In the genomic region with DNA sequence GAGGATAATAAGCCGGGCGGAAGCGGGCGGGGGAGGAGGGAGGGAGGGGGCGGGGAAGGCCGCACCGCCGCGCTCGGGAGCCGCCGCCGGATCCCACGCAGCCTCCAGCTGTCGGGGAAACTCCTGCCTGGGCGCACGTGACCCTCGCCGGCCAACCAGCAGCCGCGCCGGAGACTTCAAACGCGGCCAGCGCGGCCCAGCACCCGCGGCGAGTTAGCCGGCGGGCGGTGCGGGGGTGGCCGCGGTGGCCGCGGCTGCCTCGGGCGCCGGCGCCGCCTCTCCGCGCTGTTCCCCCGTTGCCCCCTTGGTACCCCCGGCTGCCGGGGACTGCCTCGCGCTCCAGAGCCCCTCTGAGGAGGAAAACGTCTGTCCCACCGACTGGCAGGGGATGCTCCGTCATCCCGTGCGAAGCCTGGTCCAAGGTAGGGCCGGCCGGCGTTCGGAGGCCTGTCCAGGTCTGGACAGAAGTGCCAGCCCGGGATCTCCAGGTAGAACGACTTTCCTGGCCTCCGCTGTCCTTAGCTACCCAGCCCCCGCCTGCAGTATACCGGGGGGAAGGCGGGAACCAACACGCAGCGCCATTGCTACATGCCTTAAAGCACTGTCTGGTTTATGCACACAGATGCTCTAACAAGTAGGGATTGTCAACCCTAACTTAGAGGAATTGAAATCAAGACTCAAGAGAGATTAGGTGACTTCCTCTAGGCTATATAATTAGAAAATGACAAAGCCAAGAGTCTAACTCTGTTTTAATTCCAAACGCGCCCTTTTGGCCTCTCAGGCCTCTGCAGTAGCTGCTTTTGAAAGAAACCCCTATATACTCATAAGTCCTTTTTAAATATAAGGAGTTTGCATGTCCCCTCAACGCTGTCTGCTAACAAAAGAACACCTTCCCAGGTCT, we compare ENCODE assay signal across 8 cellular contexts. TPM values are rescaled to one million over a fixed set of nuclear protein-coding genes. Genes with fewer than 3 reads are reported as not detected.
A peak's percentile ranks its signal among the peaks of the same experiment; 100 is the strongest.
DNase-seq lines count a peak whose midpoint lies in the region; ATAC-seq and TF ChIP-seq lines count a peak whose summit lies in the region.

A gene with protein sequence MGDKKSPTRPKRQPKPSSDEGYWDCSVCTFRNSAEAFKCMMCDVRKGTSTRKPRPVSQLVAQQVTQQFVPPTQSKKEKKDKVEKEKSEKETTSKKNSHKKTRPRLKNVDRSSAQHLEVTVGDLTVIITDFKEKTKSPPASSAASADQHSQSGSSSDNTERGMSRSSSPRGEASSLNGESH (minus strand): TSS at position 9 of the 901 bp plus-strand sequence. CDS start 68 bp downstream, outside the sequence.

- H3K27ac ChIP-seq in Karpas-422 (ENCODE audit: low read length) (peak within 1 kb of the TSS; percentile 82), SJCRH30 (peak within 1 kb of the TSS; percentile 87), foreskin keratinocyte (peak within 1 kb of the TSS; percentile 94)

- DNase-seq in EH (ENCODE audit: low read depth) (peak; percentile 89), Karpas-422 (peak; percentile 93), SJCRH30 (peak; percentile 92 to 93), foreskin keratinocyte (peak; percentile 28 to 54), stromal cell of bone marrow (ENCODE audit: low read depth) (peak; percentile 75)
- peak; percentile 82 for DNase-seq in activated gamma-delta T cell treated with anti-CD3 and anti-CD28 coated beads, Interleukin-2, amount 50 U/mL, for 16 hours (ENCODE audit: low read depth)

- peak within 1 kb of the TSS; percentile 92 for H3K4me2 ChIP-seq in Karpas-422 (ENCODE audit: low read depth, low read length, poor library complexity, severe bottlenecking)

- H4K20me1 ChIP-seq in Karpas-422 (ENCODE audit: insufficient read depth, low read depth, low read length): no peaks in the 10 kb centered on the region

- H3K27me3 ChIP-seq in Karpas-422 (ENCODE audit: low read length): no peaks in the 10 kb centered on the region
- no peaks in the 10 kb centered on the region for H3K27me3 ChIP-seq in SJCRH30
- no peaks in the 10 kb centered on the region for H3K27me3 ChIP-seq in foreskin keratinocyte
- H3K27me3 ChIP-seq in neuron (ENCODE audit: insufficient read depth, low read length): no peaks in the 10 kb centered on the region

- peak within 1 kb of the TSS; percentile 97 for H3K4me3 ChIP-seq in Karpas-422 (ENCODE audit: low read length)
- peak within 1 kb of the TSS; percentile 98 for H3K4me3 ChIP-seq in SJCRH30
- peak within 1 kb of the TSS; percentile 80 for H3K4me3 ChIP-seq in neuron (ENCODE audit: low read length)

- peaks cover 20% of the 10 kb centered on the region for H3K36me3 ChIP-seq in Karpas-422 (ENCODE audit: insufficient read depth, low read length)
- H3K36me3 ChIP-seq in SJCRH30: peaks cover 8% of the 10 kb centered on the region; the same call in 1 of the 2 replicates
- H3K36me3 ChIP-seq in neuron (ENCODE audit: insufficient read depth, low read length): peaks cover 17% of the 10 kb centered on the region

- H3K9me2 ChIP-seq in Karpas-422 (replicated peaks; ENCODE audit: insufficient read depth, low read length): no peaks in the 10 kb centered on the region

- ATAC-seq in GM21825 (IDR thresholded peaks at IDR 0.05; ENCODE audit: unreplicated experiment) (peak; percentile 77), foreskin keratinocyte (peak; percentile 93)

- no peaks in the 10 kb centered on the region for H3K9me3 ChIP-seq in Karpas-422 (ENCODE audit: low read length)
- no peaks in the 10 kb centered on the region for H3K9me3 ChIP-seq in SJCRH30 (replicated peaks)
- H3K9me3 ChIP-seq in neuron (ENCODE audit: low read length): no peaks in the 10 kb centered on the region

- TF ChIP-seq CTCF in foreskin keratinocyte (conservative IDR thresholded peaks at IDR 0.05): no peak

- peaks cover 52% of the 10 kb centered on the region for H3K79me2 ChIP-seq in Karpas-422 (ENCODE audit: low read length)

- H3K4me1 ChIP-seq in Karpas-422 (ENCODE audit: low read length): peaks cover 50% of the 10 kb centered on the region
- H3K4me1 ChIP-seq in SJCRH30: peaks cover 11% of the 10 kb centered on the region; the same call in 1 of the 2 replicates
- H3K4me1 ChIP-seq in foreskin keratinocyte: peaks cover 13% of the 10 kb centered on the region
- H3K4me1 ChIP-seq in neuron (ENCODE audit: insufficient read depth, low read length): peaks cover 11% of the 10 kb centered on the region

- H2AFZ ChIP-seq in Karpas-422 (ENCODE audit: low read length) (peak within 1 kb of the TSS; percentile 50; the same call in 1 of the 2 replicates), neuron (ENCODE audit: low read depth, low read length) (peak within 1 kb of the TSS; percentile 79)

- H3K9ac ChIP-seq in Karpas-422 (ENCODE audit: low read length): peak within 1 kb of the TSS; percentile 99

RNA-seq across cellular contexts. Expression of the gene that starts here (rescaled TPM):
- 36.3 and 81.7 TPM in 2 replicates for total RNA-seq in Karpas-422 (2014; rRNA removed; shearing (Covaris generic); ENCODE audit: low replicate concordance)
- total RNA-seq in SJCRH30 (2014; rRNA removed; shearing (Covaris generic)): 25.2 and 31.5 TPM in 2 replicates
- total RNA-seq in foreskin keratinocyte: 12.4 and 13.1 TPM in 2 replicates
- 8.1 and 9.9 TPM in 2 replicates for polyA plus RNA-seq in foreskin keratinocyte

Comparison
In these comparisons a context has a peak if more than half of its experiments do, and no peak if none do; other contexts are left out.
1. Peak in every context shown above with its lines: DNase-seq, ATAC-seq, H3K4me3 ChIP-seq and H3K27ac ChIP-seq.
2. DNase-seq: peak in every context shown above with its lines; median percentile 93 in Karpas-422; 92 in SJCRH30; 89 in EH; 82 in activated gamma-delta T cell treated with anti-CD3 and anti-CD28 coated beads, Interleukin-2, amount 50 U/mL, for 16 hours; 75 in stromal cell of bone marrow; 41 in foreskin keratinocyte.